ENCODE assay signal across 8 cellular contexts in the genomic region with DNA sequence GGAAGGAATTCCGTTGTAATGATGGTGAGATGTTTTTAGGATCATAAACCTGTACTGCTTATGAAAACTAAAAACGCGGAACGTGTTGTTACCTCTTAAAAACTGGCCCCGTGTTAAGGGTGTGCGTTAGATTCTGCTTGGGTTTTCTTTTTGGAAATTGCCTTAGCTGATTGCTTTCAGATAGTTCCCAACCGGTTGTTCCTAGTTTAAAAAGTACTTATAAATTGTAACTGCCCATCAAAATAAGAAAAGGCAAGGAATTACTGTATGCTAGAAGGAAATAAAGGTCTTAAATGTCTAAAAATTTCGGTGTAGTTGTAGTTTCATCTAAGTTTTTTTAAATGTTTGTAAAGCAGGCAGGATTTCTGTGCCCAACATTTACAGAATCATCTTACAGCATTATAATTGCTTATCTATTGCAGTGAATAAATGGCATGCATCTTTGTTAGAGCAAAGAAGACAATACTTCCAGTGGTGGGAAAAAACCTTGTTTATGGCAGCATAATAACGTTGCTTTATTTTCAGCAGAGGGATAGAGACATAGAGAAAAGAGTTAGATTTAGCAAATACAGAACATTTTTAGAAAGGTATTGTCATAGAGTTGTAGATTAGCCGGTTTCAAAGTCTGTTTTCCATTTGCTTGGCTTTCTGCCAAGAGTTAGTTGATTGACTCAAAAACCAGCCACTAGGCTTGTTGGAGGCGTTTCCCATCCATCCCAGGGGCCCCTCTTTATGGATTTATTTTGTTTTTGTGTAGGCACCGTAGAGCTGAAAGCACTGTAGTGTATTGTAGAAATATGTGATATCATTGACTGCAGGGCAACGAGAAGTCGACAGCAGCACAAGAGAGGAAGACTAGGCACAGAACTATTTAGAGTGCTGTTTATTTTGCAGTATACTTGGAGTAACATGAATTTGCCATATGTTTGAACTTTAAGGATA.
DNase-seq lines count a peak whose midpoint lies in the region; ATAC-seq, FAIRE-seq and TF ChIP-seq lines count a peak whose summit lies in the region.

No MANE protein-coding gene starts in this region.

- H3K27ac ChIP-seq in stomach smooth muscle (ENCODE audit: low read length) = peak overlapping the region; percentile 99

- H3K4me1 ChIP-seq in stomach smooth muscle (ENCODE audit: control insufficient read depth, insufficient read depth, low read length) = peaks cover 4% of the 10 kb centered on the region

- DNase-seq in AG09309 (ENCODE audit: low read depth) (peak; percentile 32), H54 (ENCODE audit: insufficient read length, low spot score) (peak; percentile 48), NCI-H345 treated with DMSO at 0.1 percent for 48 hours (lab: John Stamatoyannopoulos, UW; ENCODE audit: unreplicated experiment) (peak; percentile 76), epithelial cell of esophagus (ENCODE audit: low read depth) (peak; percentile 81), middle frontal gyrus (ENCODE audit: extremely low spot score, low spot score) (peak; percentile 52)
- DNase-seq in activated CD4-positive, alpha-beta T cell treated with anti-CD3 and anti-CD28 coated beads, Interleukin-2, amount 50 U/mL, for 48 hours = peak; percentile 40 to 50

- H3K36me3 ChIP-seq in stomach smooth muscle (ENCODE audit: control insufficient read depth in 2 of 2, insufficient read depth in 2 of 2, low read length in 2 of 2) = no peaks in the 10 kb centered on the region

- H3K4me3 ChIP-seq in AG09309 (ENCODE audit: control insufficient read depth, low read depth, low read length) (peak overlapping the region; percentile 82), epithelial cell of esophagus (ENCODE audit: low read length) (peak overlapping the region; percentile 86), stomach smooth muscle (ENCODE audit: low read length in 2 of 2) (peak overlapping the region; percentile 90 to 97)

- no peaks in the 10 kb centered on the region for H3K9me3 ChIP-seq in stomach smooth muscle (ENCODE audit: control insufficient read depth in 2 of 2, low read length in 2 of 2)

- peak; percentile 68 for FAIRE-seq in H54 (lab: Jason Lieb, UNC)

- ATAC-seq in GM18517 (IDR thresholded peaks at IDR 0.05; ENCODE audit: unreplicated experiment) = no peak

- no peaks in the 10 kb centered on the region for H3K27me3 ChIP-seq in stomach smooth muscle (ENCODE audit: control insufficient read depth in 1 of 2, insufficient read depth in 2 of 2, low read length in 2 of 2)

- TF ChIP-seq CTCF in AG09309 (IDR thresholded peaks at IDR 0.05; ENCODE audit: control insufficient read depth, insufficient read depth, low read depth, low read length, missing control alignments) = no peak
- no peak for TF ChIP-seq CTCF in epithelial cell of esophagus (IDR thresholded peaks at IDR 0.05; ENCODE audit: insufficient read depth, low read depth, low read length, missing control alignments)

- TF ChIP-seq POLR2A in H54 (IDR thresholded peaks at IDR 0.05; ENCODE audit: low read depth, low read length) = no peak

- H3K9ac ChIP-seq in stomach smooth muscle (ENCODE audit: low read length in 2 of 2) = peak overlapping the region; percentile 71 to 87
